9 cellular contexts compared by ENCODE assay signal in genomic region chr5:137619191-137619870, GRCh38.
A peak's percentile ranks its signal among the peaks of the same experiment; 100 is the strongest.
DNase-seq lines count a peak whose midpoint lies in the region; ATAC-seq, FAIRE-seq and TF ChIP-seq lines count a peak whose summit lies in the region.
"Had no signal": no experiment of that assay in that cellular context is flagged by ENCODE, and none has a peak within 500 bp of the region (broad histone marks: within the 10 kb centered on the region; RNA-seq: fewer than 3 reads in every experiment).

No MANE protein-coding gene starts in this region.

- no peak for FAIRE-seq in kidney (lab: Jason Lieb, UNC)

- TF ChIP-seq CTCF in epithelial cell of esophagus (IDR thresholded peaks at IDR 0.05; ENCODE audit: insufficient read depth, low read depth, low read length, missing control alignments) (no peak), kidney (IDR thresholded peaks at IDR 0.05; ENCODE audit: borderline replicate concordance, extremely low read depth, insufficient read depth) (no peak)

- intact Hi-C loops in kidney (cut with DNase I): no loop called here

- H3K9me3 ChIP-seq in kidney (ENCODE audit: control insufficient read depth in 1 of 2, low read length in 2 of 2): no peaks in the 10 kb centered on the region

- DNase-seq in G401 (ENCODE audit: low spot score) (peak; percentile 99), NCI-H748 treated with DMSO at 0.1 percent for 48 hours (lab: John Stamatoyannopoulos, UW) (peak; percentile 8), epithelial cell of esophagus (ENCODE audit: low read depth) (peak; percentile 70), renal cortical epithelial cell (ENCODE audit: low read depth) (peak; percentile 37), NCI-H1048 (lab: John Stamatoyannopoulos, UW) (no peak), foreskin melanocyte (no peak), kidney (no peak)
- DNase-seq: activated CD4-positive, alpha-beta T cell treated with anti-CD3 and anti-CD28 coated beads, Interleukin-2, amount 10 ng/mL, durations not matched to agents 24 days and 14 days had no signal

- peaks cover 3% of the 10 kb centered on the region in 2 donors for H3K4me1 ChIP-seq in kidney (ENCODE audit: control insufficient read depth in 1 of 2, insufficient read depth in 1 of 2, low read depth in 1 of 2, low read length in 2 of 2)

- no peak overlapping the region for H3K4me3 ChIP-seq in epithelial cell of esophagus (ENCODE audit: low read length)
- H3K4me3 ChIP-seq in kidney (ENCODE audit: low read length in 2 of 2): no peak overlapping the region

- ATAC-seq in GM19455 (IDR thresholded peaks at IDR 0.05; ENCODE audit: unreplicated experiment): no peak

- H3K9ac ChIP-seq in kidney (ENCODE audit: low read length in 2 of 2): no peak overlapping the region

- H3K36me3 ChIP-seq in kidney (ENCODE audit: control insufficient read depth in 1 of 2, insufficient read depth in 2 of 2, low read length in 2 of 2): peaks cover 0 to 9% of the 10 kb centered on the region in 2 donors

- in situ Hi-C loops in G401 (cut with HindIII; ENCODE audit: low sequenced_read_pairs): no loop called here

- H3K27ac ChIP-seq in kidney (ENCODE audit: low read depth in 2 of 2, low read length in 2 of 2): no peak overlapping the region

Comparison
In these comparisons a context has a peak if more than half of its experiments do, and no peak if none do; other contexts are left out.
1. DNase-seq: peak in G401 (single experiment), NCI-H748 treated with DMSO at 0.1 percent for 48 hours (single experiment), epithelial cell of esophagus (single experiment) and renal cortical epithelial cell (single experiment); none in NCI-H1048 (single experiment), foreskin melanocyte (single experiment) and kidney (single experiment).